Comparison of ENCODE assay signal across 8 cellular contexts in the genomic region with DNA sequence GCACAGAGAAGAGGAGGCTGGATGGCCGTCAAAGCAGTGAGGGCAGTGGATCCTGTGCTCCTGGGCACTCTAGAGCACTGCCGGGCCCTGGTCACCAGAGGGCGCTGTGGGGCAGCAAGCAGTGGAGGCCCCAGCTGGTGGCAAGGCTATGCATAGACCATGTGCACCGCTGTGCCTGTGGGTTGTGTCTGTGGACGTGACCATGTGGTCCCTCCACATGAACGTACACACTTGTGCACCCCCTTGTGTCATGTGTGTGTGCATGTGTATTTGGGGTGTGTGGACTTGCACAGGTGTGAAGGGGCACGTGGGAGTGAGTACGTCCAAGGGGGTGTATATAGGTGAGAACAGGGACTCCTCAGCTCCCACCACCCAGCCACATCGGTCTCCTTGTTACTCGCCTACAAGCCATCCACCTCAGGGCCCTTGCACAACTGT. TPM values are rescaled to one million over a fixed set of nuclear protein-coding genes. Genes with fewer than 3 reads are reported as not detected.
A peak's percentile ranks its signal among the peaks of the same experiment; 100 is the strongest.
DNase-seq lines count a peak whose midpoint lies in the region; ATAC-seq, FAIRE-seq and TF ChIP-seq lines count a peak whose summit lies in the region.

No MANE protein-coding gene starts in this region.

- no peaks in the 10 kb centered on the region for H3K36me3 Mint-ChIP-seq in activated T-cell treated with anti-CD3 and anti-CD28 coated beads, Interleukin-2, amount 50 U/mL, for 4 hours (ENCODE audit: insufficient read depth)

- peak; percentile 26 for ATAC-seq in GM19463 (IDR thresholded peaks at IDR 0.05; ENCODE audit: unreplicated experiment)
- peak; percentile 38 to 41 for ATAC-seq in activated T-cell treated with anti-CD3 and anti-CD28 coated beads, Interleukin-2, amount 50 U/mL, for 4 hours

- H3K27me3 Mint-ChIP-seq in activated T-cell treated with anti-CD3 and anti-CD28 coated beads, Interleukin-2, amount 50 U/mL, for 4 hours (ENCODE audit: low read depth): no peaks in the 10 kb centered on the region

- TF ChIP-seq EP300 in neural cell (conservative IDR thresholded peaks at IDR 0.05; ENCODE audit: poor library complexity, severe bottlenecking) (no peak), stomach (IDR thresholded peaks at IDR 0.05) (no peak)

- in situ Hi-C loops in KBM-7 (cut with MboI; ENCODE audit: low pct_unique_long_range_greater_than_20kb, low sequenced_read_pairs): no loop called here

- H3K79me2 ChIP-seq in neural cell (replicated peaks; ENCODE audit: insufficient read depth, low read length): peaks cover 3% of the 10 kb centered on the region

- H3F3A ChIP-seq in neural cell (ENCODE audit: insufficient read depth, low read length, poor library complexity, severe bottlenecking): no peaks in the 10 kb centered on the region

- peaks cover 31 to 69% (median 56%) of the 10 kb centered on the region in 4 donors for H3K4me1 ChIP-seq in stomach

- H2AFZ ChIP-seq in neural cell (ENCODE audit: low read depth, low read length): no peak overlapping the region

- no peaks in the 10 kb centered on the region for H4K20me1 ChIP-seq in neural cell (ENCODE audit: insufficient read depth)

- no peak overlapping the region for H3K4me3 Mint-ChIP-seq in activated T-cell treated with anti-CD3 and anti-CD28 coated beads, Interleukin-2, amount 50 U/mL, for 4 hours

- H3K9ac ChIP-seq in neural cell (ENCODE audit: low read length): no peak overlapping the region

- H3K4me3 ChIP-seq in neural cell (ENCODE audit: low read length) (no peak overlapping the region), stomach (no peak overlapping the region)

- no peaks in the 10 kb centered on the region for H3K9me3 Mint-ChIP-seq in activated T-cell treated with anti-CD3 and anti-CD28 coated beads, Interleukin-2, amount 50 U/mL, for 4 hours

- no peak for FAIRE-seq in RCC 7860 (lab: Jason Lieb, UNC)

- DNase-seq in CD1c-positive myeloid dendritic cell (ENCODE audit: extremely low spot score): peak; percentile 93
- DNase-seq in KBM-7: peak; percentile 85
- peak; percentile 49 for DNase-seq in RCC 7860 (ENCODE audit: low spot score)
- DNase-seq in activated T-cell treated with anti-CD3 and anti-CD28 coated beads, Interleukin-2, amount 50 U/mL, for 4 hours: peak; percentile 92
- DNase-seq in fibroblast of gingiva (ENCODE audit: low read depth): peak; percentile 65
- peak; percentile 93 for DNase-seq in stomach

- intact Hi-C loops in stomach (cut with DNase I; ENCODE audit: low total_unique reads): no loop called here

- WGBS in stomach, 5 donors: 19 to 35% (median 25%) methylated on average over 6 to 10 of the region's 10 CpGs

- H3K27me3 ChIP-seq in neural cell (ENCODE audit: insufficient read depth, low read depth, low read length) (peaks cover 17% of the 10 kb centered on the region), stomach (no peaks in the 10 kb centered on the region)

- H3K9me3 ChIP-seq in neural cell (ENCODE audit: low read length) (no peaks in the 10 kb centered on the region), stomach (no peaks in the 10 kb centered on the region)

- TF ChIP-seq POLR2A in stomach (IDR thresholded peaks at IDR 0.05): no peak

- H3K27ac ChIP-seq in neural cell (ENCODE audit: low read length) (no peak overlapping the region), stomach (peak overlapping the region in 3 of 5 donors; percentile 63 to 74 (median 68))

- no peaks in the 10 kb centered on the region for H3K9me2 ChIP-seq in neural cell (ENCODE audit: insufficient read depth, low read length)

- H3K36me3 ChIP-seq in neural cell (ENCODE audit: insufficient read depth, low read length) (no peaks in the 10 kb centered on the region), stomach (no peaks in the 10 kb centered on the region)

- peaks cover 54% of the 10 kb centered on the region for H3K4me1 Mint-ChIP-seq in activated T-cell treated with anti-CD3 and anti-CD28 coated beads, Interleukin-2, amount 50 U/mL, for 4 hours (ENCODE audit: low read depth)

- no peak overlapping the region for H3K4me2 ChIP-seq in neural cell (ENCODE audit: low read length)

- peak; percentile 72 for TF ChIP-seq RAD21 in neural cell (conservative IDR thresholded peaks at IDR 0.05)

- peak; percentile 78 for TF ChIP-seq CTCF in neural cell (IDR thresholded peaks at IDR 0.05; ENCODE audit: poor library complexity, severe bottlenecking)
- peak in 5 of 7 experiments; percentile 94 to 98 (median 97) for TF ChIP-seq CTCF in stomach (IDR thresholded peaks at IDR 0.05)

TF ChIP-seq in neural cell, 6 proteins besides CTCF, POLR2A, EP300 and RAD21:
- TF ChIP-seq, protein P1, sequence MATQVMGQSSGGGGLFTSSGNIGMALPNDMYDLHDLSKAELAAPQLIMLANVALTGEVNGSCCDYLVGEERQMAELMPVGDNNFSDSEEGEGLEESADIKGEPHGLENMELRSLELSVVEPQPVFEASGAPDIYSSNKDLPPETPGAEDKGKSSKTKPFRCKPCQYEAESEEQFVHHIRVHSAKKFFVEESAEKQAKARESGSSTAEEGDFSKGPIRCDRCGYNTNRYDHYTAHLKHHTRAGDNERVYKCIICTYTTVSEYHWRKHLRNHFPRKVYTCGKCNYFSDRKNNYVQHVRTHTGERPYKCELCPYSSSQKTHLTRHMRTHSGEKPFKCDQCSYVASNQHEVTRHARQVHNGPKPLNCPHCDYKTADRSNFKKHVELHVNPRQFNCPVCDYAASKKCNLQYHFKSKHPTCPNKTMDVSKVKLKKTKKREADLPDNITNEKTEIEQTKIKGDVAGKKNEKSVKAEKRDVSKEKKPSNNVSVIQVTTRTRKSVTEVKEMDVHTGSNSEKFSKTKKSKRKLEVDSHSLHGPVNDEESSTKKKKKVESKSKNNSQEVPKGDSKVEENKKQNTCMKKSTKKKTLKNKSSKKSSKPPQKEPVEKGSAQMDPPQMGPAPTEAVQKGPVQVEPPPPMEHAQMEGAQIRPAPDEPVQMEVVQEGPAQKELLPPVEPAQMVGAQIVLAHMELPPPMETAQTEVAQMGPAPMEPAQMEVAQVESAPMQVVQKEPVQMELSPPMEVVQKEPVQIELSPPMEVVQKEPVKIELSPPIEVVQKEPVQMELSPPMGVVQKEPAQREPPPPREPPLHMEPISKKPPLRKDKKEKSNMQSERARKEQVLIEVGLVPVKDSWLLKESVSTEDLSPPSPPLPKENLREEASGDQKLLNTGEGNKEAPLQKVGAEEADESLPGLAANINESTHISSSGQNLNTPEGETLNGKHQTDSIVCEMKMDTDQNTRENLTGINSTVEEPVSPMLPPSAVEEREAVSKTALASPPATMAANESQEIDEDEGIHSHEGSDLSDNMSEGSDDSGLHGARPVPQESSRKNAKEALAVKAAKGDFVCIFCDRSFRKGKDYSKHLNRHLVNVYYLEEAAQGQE (IDR thresholded peaks at IDR 0.05; ENCODE audit: borderline replicate concordance): no peak
- no peak for TF ChIP-seq TAF1 (IDR thresholded peaks at IDR 0.05; ENCODE audit: low read depth)
- TF ChIP-seq MXI1 (conservative IDR thresholded peaks at IDR 0.05; ENCODE audit: poor library complexity, severe bottlenecking): peak; percentile 26
- peak; percentile 76 for TF ChIP-seq SMC3 (conservative IDR thresholded peaks at IDR 0.05; ENCODE audit: poor library complexity)
- TF ChIP-seq POLR2AphosphoS5 (IDR thresholded peaks at IDR 0.05): no peak
- TF ChIP-seq EZH2 (IDR thresholded peaks at IDR 0.05; ENCODE audit: borderline replicate concordance, insufficient read depth, low read length, poor library complexity, severe bottlenecking): no peak

RNA-seq across cellular contexts. Expression of a gene that starts 4.4 kb away (rescaled TPM):
- 100 to 1,000 TPM; 216 to 260 (median 253) TPM for total RNA-seq in activated T-cell treated with anti-CD3 and anti-CD28 coated beads, Interleukin-2, amount 50 U/mL, for 4 hours
- polyA plus RNA-seq in neural cell (5.3 and 8.8 TPM in 2 replicates), stomach (10 to 100 TPM; 27.8 to 41.2 (median 40.6) TPM)
- 3.7 and 5.2 TPM in 2 replicates for polyA minus RNA-seq in neural cell
- 100 to 1,000 TPM in 1 of 5 donors, 10 to 100 TPM in 4; 22.6 to 101 (median 66.2) TPM for total RNA-seq in stomach

RNA-seq across cellular contexts. Expression of a gene that starts 26.9 kb away (rescaled TPM):
- under 1 TPM; 0.73 to 0.98 (median 0.90) TPM for total RNA-seq in activated T-cell treated with anti-CD3 and anti-CD28 coated beads, Interleukin-2, amount 50 U/mL, for 4 hours
- polyA plus RNA-seq in neural cell (2.5 and 2.8 TPM in 2 replicates), stomach (1 to 10 TPM; 2.2 to 6.7 (median 4.9) TPM)
- 4.9 and 5.9 TPM in 2 replicates for polyA minus RNA-seq in neural cell
- 1 to 10 TPM; 2.2 to 9.0 (median 3.8) TPM for total RNA-seq in stomach
